Comparison of ENCODE assay signal across 24 cellular contexts in genomic region chr2:227772932-227773331, GRCh38. TPM values are rescaled to one million over a fixed set of nuclear protein-coding genes. Genes with fewer than 3 reads are reported as not detected.
"Had no signal": no experiment of that assay in that cellular context is flagged by ENCODE, and none has a peak within 500 bp of the region (broad histone marks: within the 10 kb centered on the region; RNA-seq: fewer than 3 reads in every experiment).

No MANE protein-coding gene starts in this region.

- H3K4me1 Mint-ChIP-seq: activated CD4-positive, alpha-beta T cell treated with anti-CD3 and anti-CD28 coated beads, Interleukin-2, amount 10 ng/mL, durations not matched to agents 7 days and 5 days; central memory CD8-positive, alpha-beta T cell had no signal

- H3K27ac ChIP-seq: brain microvascular endothelial cell, colonic mucosa, gastrocnemius medialis, spleen had no signal

- H3K27ac Mint-ChIP-seq: activated CD4-positive, alpha-beta T cell treated with anti-CD3 and anti-CD28 coated beads, Interleukin-2, amount 10 ng/mL, durations not matched to agents 7 days and 5 days; T-helper 1 cell treated with Interleukin-12 subunit alpha and Interleukin-12 subunit beta and Interleukin-4 antibody, amounts not matched to agents 30 μg/mL and 1 μg/mL, for 36 hours had no signal

- DNase-seq: activated CD4-positive, alpha-beta T cell treated with anti-CD3 and anti-CD28 coated beads, Interleukin-2, amount 10 ng/mL, durations not matched to agents 7 days and 5 days; activated CD8-positive, alpha-beta memory T cell treated with anti-CD3 and anti-CD28 coated beads, Interleukin-2, amount 50 U/mL, for 4 hours; activated effector memory CD4-positive, alpha-beta T cell treated with anti-CD3 and anti-CD28 coated beads, Interleukin-2, amount 50 U/mL, for 16 hours; activated naive CD4-positive, alpha-beta T cell treated with anti-CD3 and anti-CD28 coated beads, Interleukin-2, amount 50 U/mL, for 16 hours; activated T-cell treated with anti-CD3 and anti-CD28 coated beads, Interleukin-2, amount 50 U/mL, for 48 hours; aorta; colonic mucosa; gastrocnemius medialis; posterior cingulate gyrus; spleen; stimulated activated CD8-positive, alpha-beta memory T cell treated with anti-CD3 and anti-CD28 coated beads, Interleukin-4, amount 100 ng/mL, for 48 hours; stimulated activated naive CD4-positive, alpha-beta T cell had no signal

- H3K27me3 Mint-ChIP-seq: central memory CD8-positive, alpha-beta T cell had no signal

- H3K9me3 ChIP-seq: colonic mucosa, gastrocnemius medialis, spleen had no signal

- H3K4me1 ChIP-seq: gastrocnemius medialis, spleen had no signal

- H3K36me3 Mint-ChIP-seq: natural killer cell treated with Interleukin-12 subunit alpha and Interleukin-12 subunit beta and Interleukin-15 and Interleukin-18, amount 100 ng/mL, for 72 hours had no signal

- H3K36me3 ChIP-seq: brain microvascular endothelial cell, colonic mucosa, gastrocnemius medialis, spleen had no signal

- ATAC-seq: activated CD4-positive, CD25-positive, alpha-beta regulatory T cell treated with anti-CD3 and anti-CD28 coated beads, Interleukin-2, amount 50 U/mL, for 24 hours; gastrocnemius medialis had no signal

- H3K9me3 Mint-ChIP-seq: activated CD4-positive, alpha-beta T cell treated with anti-CD3 and anti-CD28 coated beads, Interleukin-2, amount 10 ng/mL, durations not matched to agents 7 days and 5 days; central memory CD8-positive, alpha-beta T cell; natural killer cell treated with Interleukin-12 subunit alpha and Interleukin-12 subunit beta and Interleukin-15 and Interleukin-18, amount 100 ng/mL, for 72 hours; T-helper 1 cell treated with Interleukin-12 subunit alpha and Interleukin-12 subunit beta and Interleukin-4 antibody, amounts not matched to agents 30 μg/mL and 1 μg/mL, for 36 hours had no signal

- H3K27me3 ChIP-seq: brain microvascular endothelial cell, colonic mucosa, gastrocnemius medialis, spleen had no signal

- FAIRE-seq: endometrium, keratinocyte had no signal

- H3K4me3 ChIP-seq: colonic mucosa, gastrocnemius medialis, lung, spleen had no signal

- H3K4me3 Mint-ChIP-seq: activated CD4-positive, alpha-beta T cell treated with anti-CD3 and anti-CD28 coated beads, Interleukin-2, amount 10 ng/mL, durations not matched to agents 7 days and 5 days; central memory CD8-positive, alpha-beta T cell; natural killer cell treated with Interleukin-12 subunit alpha and Interleukin-12 subunit beta and Interleukin-15 and Interleukin-18, amount 100 ng/mL, for 72 hours; T-helper 1 cell treated with Interleukin-12 subunit alpha and Interleukin-12 subunit beta and Interleukin-4 antibody, amounts not matched to agents 30 μg/mL and 1 μg/mL, for 36 hours had no signal

RNA-seq across cellular contexts. Expression of gene SCYGR8, which starts 27.2 kb away (rescaled TPM):
- total RNA-seq: activated CD4-positive, alpha-beta T cell treated with anti-CD3 and anti-CD28 coated beads, Interleukin-2, amount 10 ng/mL, durations not matched to agents 7 days and 5 days; aorta; colonic mucosa; gastrocnemius medialis; lung; natural killer cell treated with Interleukin-12 subunit alpha and Interleukin-12 subunit beta and Interleukin-15 and Interleukin-18, amount 100 ng/mL, for 72 hours; renal cortical epithelial cell; spleen; ureter had no signal
- polyA plus RNA-seq: aorta, esophagus, keratinocyte, lung, spleen, thymus had no signal

RNA-seq across cellular contexts. Expression of gene CCL20, which starts 40.7 kb away (rescaled TPM):
- total RNA-seq: natural killer cell treated with Interleukin-12 subunit alpha and Interleukin-12 subunit beta and Interleukin-15 and Interleukin-18, amount 100 ng/mL, for 72 hours; spleen had no signal

RNA-seq across cellular contexts. Expression of gene SCYGR7, which starts 44.8 kb away (rescaled TPM):
- total RNA-seq: activated CD4-positive, alpha-beta T cell treated with anti-CD3 and anti-CD28 coated beads, Interleukin-2, amount 10 ng/mL, durations not matched to agents 7 days and 5 days; aorta; colonic mucosa; gastrocnemius medialis; lung; natural killer cell treated with Interleukin-12 subunit alpha and Interleukin-12 subunit beta and Interleukin-15 and Interleukin-18, amount 100 ng/mL, for 72 hours; renal cortical epithelial cell; spleen; ureter had no signal
- polyA plus RNA-seq: aorta, esophagus, keratinocyte, lung, spleen, thymus had no signal

RNA-seq across cellular contexts. Expression of gene SCYGR6, which starts 48.4 kb away (rescaled TPM):
- total RNA-seq: activated CD4-positive, alpha-beta T cell treated with anti-CD3 and anti-CD28 coated beads, Interleukin-2, amount 10 ng/mL, durations not matched to agents 7 days and 5 days; aorta; colonic mucosa; gastrocnemius medialis; lung; natural killer cell treated with Interleukin-12 subunit alpha and Interleukin-12 subunit beta and Interleukin-15 and Interleukin-18, amount 100 ng/mL, for 72 hours; renal cortical epithelial cell; spleen; ureter had no signal
- polyA plus RNA-seq: aorta, esophagus, keratinocyte, lung, spleen, thymus had no signal

RNA-seq across cellular contexts. Expression of gene SLC19A3, which starts 55.1 kb away (rescaled TPM):
- total RNA-seq: activated CD4-positive, alpha-beta T cell treated with anti-CD3 and anti-CD28 coated beads, Interleukin-2, amount 10 ng/mL, durations not matched to agents 7 days and 5 days; natural killer cell treated with Interleukin-12 subunit alpha and Interleukin-12 subunit beta and Interleukin-15 and Interleukin-18, amount 100 ng/mL, for 72 hours had no signal
